15 cellular contexts compared by ENCODE assay signal in the genomic region with DNA sequence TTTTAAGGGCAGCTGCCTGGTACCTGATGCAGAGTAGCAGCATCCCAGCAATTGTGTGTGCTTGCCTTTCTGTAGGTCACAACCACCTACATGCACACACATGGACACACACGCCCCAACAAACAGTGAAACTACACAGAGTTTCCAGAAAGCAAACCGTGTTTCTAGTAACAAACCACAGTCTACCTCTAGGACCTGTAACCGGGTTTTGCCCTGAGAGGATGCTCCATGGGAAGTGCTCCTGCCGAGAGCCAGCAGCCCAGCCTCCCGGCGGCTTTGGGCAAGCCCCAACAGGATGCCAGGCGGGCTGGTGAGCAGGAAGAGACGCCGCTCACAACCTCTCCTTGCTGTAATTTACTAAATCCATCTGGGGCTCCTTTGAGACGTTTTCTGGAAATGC. TPM values are rescaled to one million over a fixed set of nuclear protein-coding genes. Genes with fewer than 3 reads are reported as not detected.
DNase-seq lines count a peak whose midpoint lies in the region; ATAC-seq and TF ChIP-seq lines count a peak whose summit lies in the region.
"Had no signal": no experiment of that assay in that cellular context is flagged by ENCODE, and none has a peak within 500 bp of the region (broad histone marks: within the 10 kb centered on the region; RNA-seq: fewer than 3 reads in every experiment).

No MANE protein-coding gene starts in this region.

- H3K27me3 Mint-ChIP-seq in activated naive CD4-positive, alpha-beta T cell treated with anti-CD3 and anti-CD28 coated beads, Interleukin-2, amount 10 ng/mL, durations not matched to agents 7 days and 5 days, result peaks cover 42% of the 10 kb centered on the region

- no peaks in the 10 kb centered on the region for H3K9me3 Mint-ChIP-seq in activated naive CD4-positive, alpha-beta T cell treated with anti-CD3 and anti-CD28 coated beads, Interleukin-2, amount 10 ng/mL, durations not matched to agents 7 days and 5 days
- no peaks in the 10 kb centered on the region for H3K9me3 Mint-ChIP-seq in activated naive CD4-positive, alpha-beta T cell treated with anti-CD3 and anti-CD28 coated beads, Interleukin-2, amount 50 U/mL, for 72 hours
- H3K9me3 Mint-ChIP-seq: dendritic cell treated with granulocyte-macrophage colony-stimulating factor and Interleukin-4, amounts not matched to agents 40 ng/mL and 50 ng/mL, for 4 days had no signal

- H3K4me1 ChIP-seq in thymus (ENCODE audit: control insufficient read depth, insufficient read depth, low read length) (peaks cover 55% of the 10 kb centered on the region), right atrium auricular region (peaks cover 0 to 19% of the 10 kb centered on the region in 2 donors)

- H3K4me3 ChIP-seq in thymus (ENCODE audit: low read length) (peak overlapping the region; percentile 8), right atrium auricular region (no peak overlapping the region)
- H3K4me3 ChIP-seq: ascending aorta, thoracic aorta had no signal

- no peak for TF ChIP-seq CTCF in right atrium auricular region (IDR thresholded peaks at IDR 0.05)

- peak; percentile 58 for DNase-seq in activated naive CD4-positive, alpha-beta T cell treated with anti-CD3 and anti-CD28 coated beads, Interleukin-2, amount 10 ng/mL, durations not matched to agents 7 days and 5 days
- no peak for DNase-seq in activated naive CD4-positive, alpha-beta T cell treated with Interleukin-2 at 50 U/mL for 16 hours
- DNase-seq in HPDE6-E6E7 (ENCODE audit: extremely low spot score) (peak; percentile 87), right atrium auricular region (ENCODE audit: low spot score) (no peak), foreskin melanocyte (no peak)
- DNase-seq in activated naive CD4-positive, alpha-beta T cell treated with anti-CD3 and anti-CD28 coated beads, Interleukin-2, amount 50 U/mL, for 72 hours (ENCODE audit: low spot score in 2 of 2), result peak in 1 of 2 donors; percentile 39
- DNase-seq: BE2C; NCI-H2029; NK-92 treated with Interleukin-12 subunit alpha and Interleukin-12 subunit beta, amount 100 ng/mL, for 24 hours; SHP77 treated with DMSO at 0.1 percent for 48 hours had no signal

- H3K4me3 Mint-ChIP-seq in activated naive CD4-positive, alpha-beta T cell treated with anti-CD3 and anti-CD28 coated beads, Interleukin-2, amount 10 ng/mL, durations not matched to agents 7 days and 5 days, result no peak overlapping the region
- H3K4me3 Mint-ChIP-seq: dendritic cell treated with granulocyte-macrophage colony-stimulating factor and Interleukin-4, amounts not matched to agents 40 ng/mL and 50 ng/mL, for 4 days had no signal

- H3K27ac ChIP-seq in thymus (ENCODE audit: low read depth) (peak overlapping the region; percentile 52), right atrium auricular region (no peak overlapping the region)
- H3K27ac ChIP-seq: ascending aorta, thoracic aorta had no signal

- CTCF ChIA-PET in activated naive CD4-positive, alpha-beta T cell treated with anti-CD3 and anti-CD28 coated beads, Interleukin-2, amount 10 ng/mL, durations not matched to agents 7 days and 5 days (lab: Charles Lee), result interaction anchor here (7.7 kb wide), 1 partner anchor 70 kb away, joined by 64 read pairs; no protein-coding TSS in a partner anchor

- peaks cover 75% of the 10 kb centered on the region for H3K4me1 Mint-ChIP-seq in activated naive CD4-positive, alpha-beta T cell treated with anti-CD3 and anti-CD28 coated beads, Interleukin-2, amount 10 ng/mL, durations not matched to agents 7 days and 5 days

- H3K36me3 Mint-ChIP-seq in activated naive CD4-positive, alpha-beta T cell treated with anti-CD3 and anti-CD28 coated beads, Interleukin-2, amount 10 ng/mL, durations not matched to agents 7 days and 5 days, result peaks cover 8% of the 10 kb centered on the region
- H3K36me3 Mint-ChIP-seq in activated naive CD4-positive, alpha-beta T cell treated with anti-CD3 and anti-CD28 coated beads, Interleukin-2, amount 50 U/mL, for 72 hours, result peaks cover 4 to 16% of the 10 kb centered on the region in 2 donors

- WGBS in thymus, result 38% methylated on average over 10 of the region's 10 CpGs

- H3K9me3 ChIP-seq in thymus (ENCODE audit: control insufficient read depth) (peaks cover 1% of the 10 kb centered on the region), right atrium auricular region (no peaks in the 10 kb centered on the region)
- H3K9me3 ChIP-seq: ascending aorta, BE2C, thoracic aorta had no signal

- H3K27ac Mint-ChIP-seq in activated naive CD4-positive, alpha-beta T cell treated with anti-CD3 and anti-CD28 coated beads, Interleukin-2, amount 10 ng/mL, durations not matched to agents 7 days and 5 days, result no peak overlapping the region
- H3K27ac Mint-ChIP-seq in activated naive CD4-positive, alpha-beta T cell treated with anti-CD3 and anti-CD28 coated beads, Interleukin-2, amount 50 U/mL, for 72 hours, result peak overlapping the region; percentile 91 to 93
- H3K27ac Mint-ChIP-seq: dendritic cell treated with granulocyte-macrophage colony-stimulating factor and Interleukin-4, amounts not matched to agents 40 ng/mL and 50 ng/mL, for 4 days had no signal

- no peaks in the 10 kb centered on the region for H3K27me3 ChIP-seq in thymus (ENCODE audit: control insufficient read depth, insufficient read depth)
- H3K27me3 ChIP-seq in right atrium auricular region, result no peaks in the 10 kb centered on the region
- H3K27me3 ChIP-seq: ascending aorta, BE2C had no signal

- peak in 1 of 2 donors; percentile 2 for ATAC-seq in activated naive CD4-positive, alpha-beta T cell treated with anti-CD3 and anti-CD28 coated beads, Interleukin-2, amount 50 U/mL, for 72 hours
- ATAC-seq: left lobe of liver had no signal

- H3K36me3 ChIP-seq in thymus (ENCODE audit: control insufficient read depth, insufficient read depth), result no peaks in the 10 kb centered on the region
- no peaks in the 10 kb centered on the region for H3K36me3 ChIP-seq in right atrium auricular region
- H3K36me3 ChIP-seq: ascending aorta, BE2C, thoracic aorta had no signal

RNA-seq across cellular contexts. Expression of a gene that starts 4.1 kb away (rescaled TPM):
- total RNA-seq in activated naive CD4-positive, alpha-beta T cell treated with anti-CD3 and anti-CD28 coated beads, Interleukin-2, amount 50 U/mL, for 72 hours, result 100 to 1,000 TPM in 1 of 2 donors, 10 to 100 TPM in 1; 93.5 to 229 TPM
- 247 TPM for polyA plus RNA-seq in thymus
- 1 to 10 TPM; 1.3 to 1.7 TPM for total RNA-seq in right atrium auricular region

Comparison
In these comparisons a context has a peak if more than half of its experiments do, and no peak if none do; other contexts are left out.
1. DNase-seq: peak in activated naive CD4-positive, alpha-beta T cell treated with anti-CD3 and anti-CD28 coated beads, Interleukin-2, amount 10 ng/mL, durations not matched to agents 7 days and 5 days (single experiment) and HPDE6-E6E7 (single experiment); none in activated naive CD4-positive, alpha-beta T cell treated with Interleukin-2 at 50 U/mL for 16 hours (single experiment), right atrium auricular region (single experiment) and foreskin melanocyte (single experiment).
2. RNA of a gene that starts 4.1 kb away (total RNA-seq): 93.5 to 229 TPM in activated naive CD4-positive, alpha-beta T cell treated with anti-CD3 and anti-CD28 coated beads, Interleukin-2, amount 50 U/mL, for 72 hours; 1.3 to 1.7 TPM in right atrium auricular region; every median in the first group is over 10 times any median in the second.